Comparison of ENCODE assay signal across 10 cellular contexts in the genomic region with DNA sequence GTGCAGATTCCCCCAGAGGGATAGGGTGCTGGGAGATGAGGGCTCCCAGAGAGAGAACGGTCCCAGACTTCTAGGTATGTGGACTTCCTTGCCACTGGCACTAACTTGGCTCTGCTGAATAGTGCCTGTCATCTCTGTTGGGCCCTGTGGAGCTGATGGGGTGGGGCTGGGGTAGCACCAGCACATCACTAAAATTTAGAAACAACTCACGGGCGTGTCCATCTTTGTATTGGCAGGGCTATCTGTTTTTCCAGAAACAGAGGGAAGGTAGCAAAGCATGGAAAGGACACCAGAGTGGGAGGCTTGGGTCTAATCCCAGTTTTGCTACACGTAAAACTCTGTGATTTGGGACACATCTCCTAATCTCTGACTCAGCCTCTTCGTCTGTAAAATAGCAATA. TPM values are rescaled to one million over a fixed set of nuclear protein-coding genes. Genes with fewer than 3 reads are reported as not detected.
A peak's percentile ranks its signal among the peaks of the same experiment; 100 is the strongest.
DNase-seq lines count a peak whose midpoint lies in the region; ATAC-seq and TF ChIP-seq lines count a peak whose summit lies in the region.
"Had no signal": no experiment of that assay in that cellular context is flagged by ENCODE, and none has a peak within 500 bp of the region (broad histone marks: within the 10 kb centered on the region; RNA-seq: fewer than 3 reads in every experiment).

No MANE protein-coding gene starts in this region.

- TF ChIP-seq POLR2A in heart left ventricle (IDR thresholded peaks at IDR 0.05) (no peak), spleen (IDR thresholded peaks at IDR 0.05) (no peak)

- no peaks in the 10 kb centered on the region for H3K27me3 Mint-ChIP-seq in stimulated activated naive CD8-positive, alpha-beta T cell treated with anti-CD3 and anti-CD28 coated beads, Interleukin-15, amount 100 ng/mL, for 72 hours

- no peak overlapping the region for H3K4me3 Mint-ChIP-seq in stimulated activated naive CD8-positive, alpha-beta T cell treated with anti-CD3 and anti-CD28 coated beads, Interleukin-15, amount 100 ng/mL, for 72 hours
- H3K4me3 Mint-ChIP-seq: immature natural killer cell had no signal

- TF ChIP-seq CTCF in RWPE1 (conservative IDR thresholded peaks at IDR 0.05; ENCODE audit: low read depth) (no peak), heart left ventricle (IDR thresholded peaks at IDR 0.05) (no peak), spleen (IDR thresholded peaks at IDR 0.05 in 8 of 11, conservative IDR thresholded peaks at IDR 0.05 in 3 of 11) (no peak)

- WGBS in heart left ventricle, 4 donors, result 60 to 71% (median 63%) methylated on average over 5 of the region's 5 CpGs
- WGBS in spleen, 5 donors, result 72 to 84% (median 81%) methylated on average over 5 of the region's 5 CpGs

- intact Hi-C loops in heart left ventricle (cut with DNase I), result no loop called here
- intact Hi-C loops in spleen (cut with DNase I; ENCODE audit: low total_unique reads), result no loop called here

- no peaks in the 10 kb centered on the region for H3K4me1 Mint-ChIP-seq in stimulated activated naive CD8-positive, alpha-beta T cell treated with anti-CD3 and anti-CD28 coated beads, Interleukin-15, amount 100 ng/mL, for 72 hours
- H3K4me1 Mint-ChIP-seq: immature natural killer cell had no signal

- CTCF ChIA-PET in RWPE1 (lab: Yijun Ruan, JAX), result no interaction called here

- peak overlapping the region in 4 of 12 donors; percentile 4 to 12 (median 4) for H3K4me3 ChIP-seq in heart left ventricle
- H3K4me3 ChIP-seq in spleen, result no peak overlapping the region

- ATAC-seq in GM19395 (IDR thresholded peaks at IDR 0.05; ENCODE audit: unreplicated experiment) (peak; percentile 9), heart left ventricle (peak in 3 of 4 donors; percentile 36 to 71 (median 55)), GM18520 (IDR thresholded peaks at IDR 0.05; ENCODE audit: unreplicated experiment) (no peak)
- ATAC-seq in stimulated activated naive CD8-positive, alpha-beta T cell treated with anti-CD3 and anti-CD28 coated beads, Interleukin-15, amount 100 ng/mL, for 72 hours, result no peak

- H3K36me3 ChIP-seq in heart left ventricle, result peaks cover 0 to 16% (median 6%) of the 10 kb centered on the region in 9 donors
- H3K36me3 ChIP-seq in spleen, result peaks cover 0 to 28% (median 5%) of the 10 kb centered on the region in 6 donors

- DNase-seq in RWPE1 (ENCODE audit: low spot score) (no peak), heart left ventricle (no peak), spleen (no peak), UCSD-AML1 (lab: John Stamatoyannopoulos, UW; ENCODE audit: unreplicated experiment) (no peak), dedifferentiated amniotic fluid mesenchymal stem cell (ENCODE audit: extremely low spot score) (no peak)
- DNase-seq in stimulated activated naive CD8-positive, alpha-beta T cell treated with anti-CD3 and anti-CD28 coated beads, Interleukin-15, amount 100 ng/mL, for 72 hours, result no peak
- DNase-seq: DND-41 had no signal

- H3K27me3 ChIP-seq in heart left ventricle, result no peaks in the 10 kb centered on the region
- no peaks in the 10 kb centered on the region for H3K27me3 ChIP-seq in spleen (replicated peaks in 1 of 7)

- H3K27ac Mint-ChIP-seq in stimulated activated naive CD8-positive, alpha-beta T cell treated with anti-CD3 and anti-CD28 coated beads, Interleukin-15, amount 100 ng/mL, for 72 hours, result no peak overlapping the region
- H3K27ac Mint-ChIP-seq: immature natural killer cell had no signal

- H3K4me1 ChIP-seq in heart left ventricle (peaks cover 0 to 76% (median 34%) of the 10 kb centered on the region in 12 donors), spleen (peaks cover 42 to 100% (median 91%) of the 10 kb centered on the region in 6 donors)

- H3K9me3 ChIP-seq in heart left ventricle (no peaks in the 10 kb centered on the region), spleen (no peaks in the 10 kb centered on the region)

- H3K27ac ChIP-seq in RWPE1, result peak overlapping the region; percentile 54
- H3K27ac ChIP-seq in heart left ventricle, result peak overlapping the region; percentile 60 to 91 (median 76)
- peak overlapping the region; percentile 62 to 88 (median 77) for H3K27ac ChIP-seq in spleen

- no peaks in the 10 kb centered on the region for H3K9me3 Mint-ChIP-seq in stimulated activated naive CD8-positive, alpha-beta T cell treated with anti-CD3 and anti-CD28 coated beads, Interleukin-15, amount 100 ng/mL, for 72 hours
- H3K9me3 Mint-ChIP-seq: immature natural killer cell had no signal

- POLR2A ChIA-PET in RWPE1 (lab: Yijun Ruan, JAX; ENCODE audit: low non-redundant PET), result no interaction called here

RNA-seq across cellular contexts. Expression of a gene that starts 25.8 kb away (rescaled TPM):
- 10 to 100 TPM; 16.7 to 38.5 (median 24.0) TPM for total RNA-seq in heart left ventricle
- 10 to 100 TPM in 1 of 2 donors, 1 to 10 TPM in 1; 6.0 to 18.9 TPM for polyA plus RNA-seq in heart left ventricle
- total RNA-seq in spleen, result 100 to 1,000 TPM in 6 of 7 donors, 10 to 100 TPM in 1; 95.2 to 130 (median 117) TPM
- polyA plus RNA-seq in spleen, result 10 to 100 TPM; 34.9 to 55.0 (median 38.6) TPM

Comparison
In these comparisons a context has a peak if more than half of its experiments do, and no peak if none do; other contexts are left out.
1. ATAC-seq: peak in GM19395 (single experiment) and heart left ventricle (3 of 4); none in GM18520 (single experiment) and stimulated activated naive CD8-positive, alpha-beta T cell treated with anti-CD3 and anti-CD28 coated beads, Interleukin-15, amount 100 ng/mL, for 72 hours (single experiment).
2. Peak in every context shown above with its lines, with median percentiles within 50 percentile points of each other: H3K27ac ChIP-seq.